In the genomic region with DNA sequence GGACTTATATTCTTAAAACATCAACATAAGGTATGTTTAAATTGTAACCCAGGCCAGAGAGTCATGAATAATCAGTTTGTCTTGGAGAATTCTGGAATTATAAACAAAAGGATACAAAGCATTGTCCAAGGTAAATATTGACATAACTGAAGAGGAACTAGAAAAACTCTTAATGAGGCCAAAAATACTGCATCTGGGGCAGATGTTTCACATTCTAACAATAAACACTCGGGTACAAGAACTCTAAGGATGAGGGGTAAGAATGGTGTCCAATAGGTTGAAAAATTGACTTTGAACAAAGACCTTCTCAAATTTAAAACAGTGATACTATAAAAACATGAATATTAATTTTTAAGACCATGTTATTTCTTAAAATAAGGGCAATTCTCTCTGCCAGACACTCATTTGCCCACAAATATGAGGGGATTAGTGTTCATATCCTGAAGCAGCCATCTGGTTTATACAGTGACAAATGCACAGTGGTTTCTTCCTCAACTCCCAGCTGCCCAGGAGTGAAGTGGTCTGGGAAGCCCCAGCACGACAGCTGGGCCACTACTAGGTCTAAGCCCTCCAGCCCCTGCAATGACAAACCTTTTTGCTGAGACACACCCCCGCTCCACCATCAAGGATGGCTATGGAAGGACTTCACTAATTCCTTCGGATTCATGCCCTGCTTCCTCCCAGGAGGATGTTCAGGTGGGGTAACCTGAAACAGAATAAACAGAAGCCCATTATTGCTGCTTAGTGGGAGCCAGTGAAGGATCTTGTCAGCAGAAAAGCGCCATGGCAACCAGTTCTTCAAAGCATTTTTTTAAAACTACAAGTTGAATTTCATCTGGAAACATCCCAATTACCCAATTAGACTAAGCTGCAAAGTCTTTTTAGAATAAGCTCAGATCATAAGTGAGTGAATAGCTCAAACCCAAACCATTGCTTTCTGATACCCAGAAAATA, we compare ENCODE assay signal across 9 cellular contexts.
A peak's percentile ranks its signal among the peaks of the same experiment; 100 is the strongest.
DNase-seq lines count a peak whose midpoint lies in the region; ATAC-seq and TF ChIP-seq lines count a peak whose summit lies in the region.
"Had no signal": no experiment of that assay in that cellular context is flagged by ENCODE, and none has a peak within 500 bp of the region (broad histone marks: within the 10 kb centered on the region; RNA-seq: fewer than 3 reads in every experiment).

No MANE protein-coding gene starts in this region.

- H3K27ac Mint-ChIP-seq in mesothelial cell of epicardium: no peak overlapping the region
- H3K27ac Mint-ChIP-seq: activated naive CD8-positive, alpha-beta T cell treated with anti-CD3 and anti-CD28 coated beads for 36 hours had no signal

- H3K9me3 Mint-ChIP-seq in mesothelial cell of epicardium: no peaks in the 10 kb centered on the region
- H3K9me3 Mint-ChIP-seq: activated naive CD8-positive, alpha-beta T cell treated with anti-CD3 and anti-CD28 coated beads for 36 hours had no signal

- H3K4me1 ChIP-seq in tibial artery: peaks cover 0 to 44% (median 21%) of the 10 kb centered on the region in 4 donors

- no peaks in the 10 kb centered on the region for H3K27me3 ChIP-seq in tibial artery

- no peaks in the 10 kb centered on the region for H3K36me3 ChIP-seq in tibial artery

- no peak overlapping the region for H3K4me3 Mint-ChIP-seq in mesothelial cell of epicardium
- H3K4me3 Mint-ChIP-seq: activated naive CD8-positive, alpha-beta T cell treated with anti-CD3 and anti-CD28 coated beads for 36 hours had no signal

- intact Hi-C loops in tibial artery (cut with DNase I; ENCODE audit: low total_unique reads): no loop called here

- no peak for ATAC-seq in GM21528 (IDR thresholded peaks at IDR 0.05; ENCODE audit: low FRiP score, unreplicated experiment)

- H3K9me3 ChIP-seq in tibial artery: no peaks in the 10 kb centered on the region

- TF ChIP-seq CTCF in mesothelial cell of epicardium (IDR thresholded peaks at IDR 0.05; ENCODE audit: unreplicated experiment): no peak
- no peak for TF ChIP-seq CTCF in tibial artery (IDR thresholded peaks at IDR 0.05)

- H3K4me3 ChIP-seq in skeletal muscle cell (ENCODE audit: low read depth, low read length) (no peak overlapping the region), tibial artery (no peak overlapping the region)

- no peak overlapping the region for H3K27ac ChIP-seq in tibial artery

- H3K27me3 Mint-ChIP-seq in mesothelial cell of epicardium (ENCODE audit: low read depth): no peaks in the 10 kb centered on the region
- H3K27me3 Mint-ChIP-seq: activated naive CD8-positive, alpha-beta T cell treated with anti-CD3 and anti-CD28 coated beads for 36 hours had no signal

- peak; percentile 34 for DNase-seq in H4 (ENCODE audit: low spot score)
- DNase-seq in NCI-H345 (lab: John Stamatoyannopoulos, UW): peak; percentile 35
- DNase-seq in dedifferentiated amniotic fluid mesenchymal stem cell (ENCODE audit: extremely low spot score): peak; percentile 53
- peak; percentile 58 for DNase-seq in skeletal muscle cell (ENCODE audit: low read depth)
- DNase-seq in mesothelial cell of epicardium (ENCODE audit: low spot score in 2 of 2, unreplicated experiment in 2 of 2): no peak
- no peak for DNase-seq in tibial artery
- DNase-seq: activated naive CD8-positive, alpha-beta T cell treated with anti-CD3 and anti-CD28 coated beads for 36 hours; retina had no signal

- H3K4me1 Mint-ChIP-seq in mesothelial cell of epicardium: peaks cover 16% of the 10 kb centered on the region
- H3K4me1 Mint-ChIP-seq: activated naive CD8-positive, alpha-beta T cell treated with anti-CD3 and anti-CD28 coated beads for 36 hours had no signal

- no peaks in the 10 kb centered on the region for H3K36me3 Mint-ChIP-seq in mesothelial cell of epicardium

Comparison
In these comparisons a context has a peak if more than half of its experiments do, and no peak if none do; other contexts are left out.
1. DNase-seq: peak in H4 (single experiment), NCI-H345 (single experiment), dedifferentiated amniotic fluid mesenchymal stem cell (single experiment) and skeletal muscle cell (single experiment); none in mesothelial cell of epicardium (0 of 2) and tibial artery (0 of 2).